In the genomic region with DNA sequence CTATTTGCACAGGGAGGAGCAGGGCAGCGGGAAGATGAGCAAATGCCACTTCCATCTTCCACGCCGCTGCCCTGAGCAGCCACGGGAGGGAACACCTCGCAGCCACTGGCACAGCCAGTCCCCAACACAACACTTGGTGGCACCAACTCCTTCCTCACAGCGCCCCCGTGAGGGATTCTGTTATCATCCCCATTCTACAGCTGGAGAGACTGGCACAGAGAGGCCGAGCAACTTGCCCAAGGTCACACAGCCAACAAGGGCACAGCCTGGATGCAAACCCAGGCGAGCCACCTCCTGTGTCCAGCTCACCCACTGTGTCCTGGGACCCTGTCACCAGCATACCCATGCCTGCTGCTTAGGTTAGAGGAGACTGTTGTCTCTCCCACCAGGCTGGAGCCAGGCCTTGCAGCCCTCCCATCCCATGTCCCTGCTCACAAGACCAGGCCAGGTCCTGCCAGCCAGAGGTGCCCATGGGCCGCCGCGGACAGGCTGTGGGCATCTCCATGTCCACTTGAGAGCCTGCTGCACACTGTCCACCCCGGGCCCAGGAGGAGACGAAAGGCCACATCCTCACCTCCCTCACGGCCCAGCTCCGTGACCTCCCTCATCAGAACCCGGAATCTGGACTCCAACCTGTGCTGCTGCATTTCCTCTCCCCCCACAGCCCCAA, we compare ENCODE assay signal across 9 cellular contexts. TPM values are rescaled to one million over a fixed set of nuclear protein-coding genes. Genes with fewer than 3 reads are reported as not detected.
DNase-seq lines count a peak whose midpoint lies in the region; ATAC-seq and TF ChIP-seq lines count a peak whose summit lies in the region.
"Had no signal": no experiment of that assay in that cellular context is flagged by ENCODE, and none has a peak within 500 bp of the region (broad histone marks: within the 10 kb centered on the region; RNA-seq: fewer than 3 reads in every experiment).

No MANE protein-coding gene starts in this region.

- TF ChIP-seq CTCF in GM12873 (IDR thresholded peaks at IDR 0.05; ENCODE audit: insufficient read depth, low read depth, low read length, missing control alignments), result peak; percentile 27

- H3K27ac Mint-ChIP-seq in effector memory CD8-positive, alpha-beta T cell, result peak overlapping the region; percentile 23 to 44
- H3K27ac Mint-ChIP-seq in activated T-helper 1 cell treated with anti-CD3 and anti-CD28 coated beads, Interleukin-12 subunit alpha, Interleukin-12 subunit beta, Interleukin-2, Interleukin-4 antibody, amounts not matched to agents 30 ng/mL and 10 ng/mL and 1 ng/mL, durations not matched to agents 14 hours and 24 hours and 36 hours, result no peak overlapping the region

- no peaks in the 10 kb centered on the region for H3K9me3 Mint-ChIP-seq in effector memory CD8-positive, alpha-beta T cell
- no peaks in the 10 kb centered on the region for H3K9me3 Mint-ChIP-seq in activated T-helper 1 cell treated with anti-CD3 and anti-CD28 coated beads, Interleukin-12 subunit alpha, Interleukin-12 subunit beta, Interleukin-2, Interleukin-4 antibody, amounts not matched to agents 30 ng/mL and 10 ng/mL and 1 ng/mL, durations not matched to agents 14 hours and 24 hours and 36 hours

- DNase-seq in NCI-H526 treated with DMSO at 0.1 percent for 48 hours (lab: John Stamatoyannopoulos, UW), result peak; percentile 38
- no peak for DNase-seq in effector memory CD8-positive, alpha-beta T cell
- peak; percentile 60 for DNase-seq in putamen (ENCODE audit: low spot score)
- DNase-seq in NCI-H774 (lab: John Stamatoyannopoulos, UW), result no peak
- DNase-seq in activated T-helper 1 cell treated with anti-CD3 and anti-CD28 coated beads, Interleukin-12 subunit alpha, Interleukin-12 subunit beta, Interleukin-2, Interleukin-4 antibody, amounts not matched to agents 30 ng/mL and 10 ng/mL and 1 ng/mL, durations not matched to agents 14 hours and 24 hours and 36 hours (ENCODE audit: low spot score), result no peak
- DNase-seq in AG08395 (ENCODE audit: low spot score), result no peak
- no peak for DNase-seq in NCI-H146 (lab: John Stamatoyannopoulos, UW)
- DNase-seq: NCI-H510A treated with DMSO at 0.1 percent for 48 hours had no signal

- no peaks in the 10 kb centered on the region for H3K27me3 Mint-ChIP-seq in effector memory CD8-positive, alpha-beta T cell
- H3K27me3 Mint-ChIP-seq in activated T-helper 1 cell treated with anti-CD3 and anti-CD28 coated beads, Interleukin-12 subunit alpha, Interleukin-12 subunit beta, Interleukin-2, Interleukin-4 antibody, amounts not matched to agents 30 ng/mL and 10 ng/mL and 1 ng/mL, durations not matched to agents 14 hours and 24 hours and 36 hours (ENCODE audit: insufficient read depth), result no peaks in the 10 kb centered on the region

- no peak for ATAC-seq in effector memory CD8-positive, alpha-beta T cell (replicated peaks)

- H3K4me3 Mint-ChIP-seq in effector memory CD8-positive, alpha-beta T cell, result no peak overlapping the region
- H3K4me3 Mint-ChIP-seq in activated T-helper 1 cell treated with anti-CD3 and anti-CD28 coated beads, Interleukin-12 subunit alpha, Interleukin-12 subunit beta, Interleukin-2, Interleukin-4 antibody, amounts not matched to agents 30 ng/mL and 10 ng/mL and 1 ng/mL, durations not matched to agents 14 hours and 24 hours and 36 hours, result no peak overlapping the region

- intact Hi-C loops in activated T-helper 1 cell treated with anti-CD3 and anti-CD28 coated beads, Interleukin-12 subunit alpha, Interleukin-12 subunit beta, Interleukin-2, Interleukin-4 antibody, amounts not matched to agents 30 ng/mL and 10 ng/mL and 1 ng/mL, durations not matched to agents 14 hours and 24 hours and 36 hours (cut with micrococcal nuclease), result no loop called here

- H3K4me1 Mint-ChIP-seq in effector memory CD8-positive, alpha-beta T cell (ENCODE audit: low read depth in 2 of 2), result peaks cover 9 to 25% of the 10 kb centered on the region in 2 donors
- H3K4me1 Mint-ChIP-seq in activated T-helper 1 cell treated with anti-CD3 and anti-CD28 coated beads, Interleukin-12 subunit alpha, Interleukin-12 subunit beta, Interleukin-2, Interleukin-4 antibody, amounts not matched to agents 30 ng/mL and 10 ng/mL and 1 ng/mL, durations not matched to agents 14 hours and 24 hours and 36 hours (ENCODE audit: low read depth), result no peaks in the 10 kb centered on the region

- no peaks in the 10 kb centered on the region for H3K36me3 Mint-ChIP-seq in effector memory CD8-positive, alpha-beta T cell (ENCODE audit: insufficient read depth)
- H3K36me3 Mint-ChIP-seq in activated T-helper 1 cell treated with anti-CD3 and anti-CD28 coated beads, Interleukin-12 subunit alpha, Interleukin-12 subunit beta, Interleukin-2, Interleukin-4 antibody, amounts not matched to agents 30 ng/mL and 10 ng/mL and 1 ng/mL, durations not matched to agents 14 hours and 24 hours and 36 hours (ENCODE audit: low read depth), result peaks cover 3% of the 10 kb centered on the region

RNA-seq across cellular contexts. Expression of a gene that starts 57.0 kb away (rescaled TPM):
- total RNA-seq in activated T-helper 1 cell treated with anti-CD3 and anti-CD28 coated beads, Interleukin-12 subunit alpha, Interleukin-12 subunit beta, Interleukin-2, Interleukin-4 antibody, amounts not matched to agents 30 ng/mL and 10 ng/mL and 1 ng/mL, durations not matched to agents 14 hours and 24 hours and 36 hours, result 113 and 118 TPM in 2 replicates

Comparison
In these comparisons a context has a peak if more than half of its experiments do, and no peak if none do; other contexts are left out.
1. DNase-seq: peak in NCI-H526 treated with DMSO at 0.1 percent for 48 hours (single experiment) and putamen (single experiment); none in effector memory CD8-positive, alpha-beta T cell (0 of 3), NCI-H774 (single experiment), activated T-helper 1 cell treated with anti-CD3 and anti-CD28 coated beads, Interleukin-12 subunit alpha, Interleukin-12 subunit beta, Interleukin-2, Interleukin-4 antibody, amounts not matched to agents 30 ng/mL and 10 ng/mL and 1 ng/mL, durations not matched to agents 14 hours and 24 hours and 36 hours (single experiment), AG08395 (single experiment) and NCI-H146 (single experiment).